ENCODE assay signal across 23 cellular contexts in genomic region chr3:78736863-78737262, GRCh38.
DNase-seq lines count a peak whose midpoint lies in the region; ATAC-seq and TF ChIP-seq lines count a peak whose summit lies in the region.
"Had no signal": no experiment of that assay in that cellular context is flagged by ENCODE, and none has a peak within 500 bp of the region (broad histone marks: within the 10 kb centered on the region; RNA-seq: fewer than 3 reads in every experiment).

No MANE protein-coding gene starts in this region.

- no peak for ATAC-seq in HG02623 (IDR thresholded peaks at IDR 0.05; ENCODE audit: unreplicated experiment)
- ATAC-seq: naive thymus-derived CD4-positive, alpha-beta T cell had no signal

- H3K27me3 ChIP-seq in testis = no peaks in the 10 kb centered on the region
- H3K27me3 ChIP-seq: ascending aorta, colonic mucosa, heart left ventricle had no signal

- intact Hi-C loops in testis (cut with DNase I; ENCODE audit: low total_unique reads) = no loop called here

- H3K4me3 ChIP-seq in AG10803 (ENCODE audit: low read length) (no peak overlapping the region), foreskin fibroblast (ENCODE audit: low read depth in 1 of 2, low read length in 2 of 2) (no peak overlapping the region), testis (no peak overlapping the region)
- H3K4me3 ChIP-seq: ascending aorta, colonic mucosa, heart left ventricle, skin epidermis had no signal

- TF ChIP-seq CTCF in AG10803 (conservative IDR thresholded peaks at IDR 0.05; ENCODE audit: low read length) = no peak
- no peak for TF ChIP-seq CTCF in foreskin fibroblast (IDR thresholded peaks at IDR 0.05; ENCODE audit: low read depth, low read length)
- no peak for TF ChIP-seq CTCF in testis (IDR thresholded peaks at IDR 0.05)

- H3K27ac ChIP-seq in testis = no peak overlapping the region
- H3K27ac ChIP-seq: ascending aorta, colonic mucosa, heart left ventricle, parathyroid adenoma had no signal

- H3K36me3 ChIP-seq in testis (ENCODE audit: low read depth, missing control alignments) = no peaks in the 10 kb centered on the region
- H3K36me3 ChIP-seq: ascending aorta, colonic mucosa, heart left ventricle had no signal

- H3K9me3 ChIP-seq in testis = no peaks in the 10 kb centered on the region
- H3K9me3 ChIP-seq: ascending aorta, colonic mucosa had no signal

- WGBS in testis, 2 donors = 72 to 73% methylated on average over 2 of the region's 2 CpGs

- POLR2A ChIA-PET in HEK293T (lab: Yijun Ruan, JAX) = no interaction called here

- CTCF ChIA-PET in HEK293T (lab: Yijun Ruan, JAX) = no interaction called here

- H3K4me1 ChIP-seq in testis = no peaks in the 10 kb centered on the region
- H3K4me1 ChIP-seq: ascending aorta, colonic mucosa, parathyroid adenoma had no signal

- peak; percentile 16 for DNase-seq in AG10803 (ENCODE audit: low read depth)
- peak; percentile 43 for DNase-seq in HCEC 1CT
- DNase-seq in amniotic epithelial cell (ENCODE audit: low read depth) = peak; percentile 76
- DNase-seq in foreskin fibroblast = peak; percentile 29 to 40
- DNase-seq in testis = no peak
- DNase-seq in dedifferentiated amniotic fluid mesenchymal stem cell (ENCODE audit: extremely low spot score) = no peak
- DNase-seq in HEK293T (ENCODE audit: extremely low spot score) = no peak
- DNase-seq: activated CD4-positive, alpha-beta T cell treated with anti-CD3 and anti-CD28 coated beads for 48 hours; activated CD8-positive, alpha-beta memory T cell treated with anti-CD3 and anti-CD28 coated beads, Interleukin-2, amount 50 U/mL, for 4 hours; activated gamma-delta T cell treated with Interleukin-2 at 50 U/mL for 16 hours; colonic mucosa; COR-L47; heart left ventricle; naive thymus-derived CD4-positive, alpha-beta T cell; NCI-H146; NCI-H748 treated with DMSO at 0.1 percent for 48 hours; RPMI8226; stimulated activated CD4-positive, alpha-beta T cell treated with anti-CD3 and anti-CD28 coated beads, Interleukin-4, amount 100 ng/mL, for 24 hours; SW 1271 had no signal

- no peak for TF ChIP-seq POLR2A in testis (IDR thresholded peaks at IDR 0.05)

TF ChIP-seq in HEK293T, 16 proteins besides CTCF, POLR2A, EP300 and RAD21:
- no peak for TF ChIP-seq FOXK2 (IDR thresholded peaks at IDR 0.05)
- TF ChIP-seq ZNF384 (IDR thresholded peaks at IDR 0.05) = no peak
- no peak for TF ChIP-seq FOXA1 (IDR thresholded peaks at IDR 0.05)
- no peak for TF ChIP-seq L3MBTL2 (conservative IDR thresholded peaks at IDR 0.05)
- TF ChIP-seq SP1 (IDR thresholded peaks at IDR 0.05) = no peak
- TF ChIP-seq, protein P1, sequence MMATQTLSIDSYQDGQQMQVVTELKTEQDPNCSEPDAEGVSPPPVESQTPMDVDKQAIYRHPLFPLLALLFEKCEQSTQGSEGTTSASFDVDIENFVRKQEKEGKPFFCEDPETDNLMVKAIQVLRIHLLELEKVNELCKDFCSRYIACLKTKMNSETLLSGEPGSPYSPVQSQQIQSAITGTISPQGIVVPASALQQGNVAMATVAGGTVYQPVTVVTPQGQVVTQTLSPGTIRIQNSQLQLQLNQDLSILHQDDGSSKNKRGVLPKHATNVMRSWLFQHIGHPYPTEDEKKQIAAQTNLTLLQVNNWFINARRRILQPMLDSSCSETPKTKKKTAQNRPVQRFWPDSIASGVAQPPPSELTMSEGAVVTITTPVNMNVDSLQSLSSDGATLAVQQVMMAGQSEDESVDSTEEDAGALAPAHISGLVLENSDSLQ (IDR thresholded peaks at IDR 0.05) = no peak
- no peak for TF ChIP-seq ELF4 (IDR thresholded peaks at IDR 0.05)

Comparison
In these comparisons a context has a peak if more than half of its experiments do, and no peak if none do; other contexts are left out.
1. DNase-seq: peak in AG10803 (single experiment), HCEC 1CT (single experiment), amniotic epithelial cell (single experiment) and foreskin fibroblast (2 of 2); none in testis (single experiment), dedifferentiated amniotic fluid mesenchymal stem cell (single experiment) and HEK293T (single experiment).